ENCODE assay signal across 1 cellular context in genomic region chr20:45427236-45428149, GRCh38.
TF ChIP-seq lines count a peak whose summit lies in the region.

No MANE protein-coding gene starts in this region.

TF ChIP-seq in SK-N-SH treated with all-trans-retinoic acid at 6 μM for 48 hours, 23 proteins besides CTCF, POLR2A, EP300 and RAD21 (continued from another document):
- TF ChIP-seq PATZ1 (CRISPR knock-in tag; IDR thresholded peaks at IDR 0.05; ENCODE audit: borderline replicate concordance) (no peak), ISL1 (CRISPR knock-in tag; IDR thresholded peaks at IDR 0.05) (no peak), ESRRG (CRISPR knock-in tag; IDR thresholded peaks at IDR 0.05) (no peak), PPARA (CRISPR knock-in tag; IDR thresholded peaks at IDR 0.05; ENCODE audit: borderline replicate concordance) (no peak), OSR1 (CRISPR knock-in tag; IDR thresholded peaks at IDR 0.05) (no peak), TCF4 (CRISPR knock-in tag; IDR thresholded peaks at IDR 0.05; ENCODE audit: borderline replicate concordance) (peak; percentile 94), BACH2 (CRISPR knock-in tag; IDR thresholded peaks at IDR 0.05; ENCODE audit: borderline replicate concordance) (no peak), CSDC2 (CRISPR knock-in tag; IDR thresholded peaks at IDR 0.05) (no peak), ZFP3 (CRISPR knock-in tag; IDR thresholded peaks at IDR 0.05) (no peak; the same call in 1 of the 2 replicates), ZNF70 (CRISPR knock-in tag; IDR thresholded peaks at IDR 0.05) (no peak)
- TF ChIP-seq, protein P1, sequence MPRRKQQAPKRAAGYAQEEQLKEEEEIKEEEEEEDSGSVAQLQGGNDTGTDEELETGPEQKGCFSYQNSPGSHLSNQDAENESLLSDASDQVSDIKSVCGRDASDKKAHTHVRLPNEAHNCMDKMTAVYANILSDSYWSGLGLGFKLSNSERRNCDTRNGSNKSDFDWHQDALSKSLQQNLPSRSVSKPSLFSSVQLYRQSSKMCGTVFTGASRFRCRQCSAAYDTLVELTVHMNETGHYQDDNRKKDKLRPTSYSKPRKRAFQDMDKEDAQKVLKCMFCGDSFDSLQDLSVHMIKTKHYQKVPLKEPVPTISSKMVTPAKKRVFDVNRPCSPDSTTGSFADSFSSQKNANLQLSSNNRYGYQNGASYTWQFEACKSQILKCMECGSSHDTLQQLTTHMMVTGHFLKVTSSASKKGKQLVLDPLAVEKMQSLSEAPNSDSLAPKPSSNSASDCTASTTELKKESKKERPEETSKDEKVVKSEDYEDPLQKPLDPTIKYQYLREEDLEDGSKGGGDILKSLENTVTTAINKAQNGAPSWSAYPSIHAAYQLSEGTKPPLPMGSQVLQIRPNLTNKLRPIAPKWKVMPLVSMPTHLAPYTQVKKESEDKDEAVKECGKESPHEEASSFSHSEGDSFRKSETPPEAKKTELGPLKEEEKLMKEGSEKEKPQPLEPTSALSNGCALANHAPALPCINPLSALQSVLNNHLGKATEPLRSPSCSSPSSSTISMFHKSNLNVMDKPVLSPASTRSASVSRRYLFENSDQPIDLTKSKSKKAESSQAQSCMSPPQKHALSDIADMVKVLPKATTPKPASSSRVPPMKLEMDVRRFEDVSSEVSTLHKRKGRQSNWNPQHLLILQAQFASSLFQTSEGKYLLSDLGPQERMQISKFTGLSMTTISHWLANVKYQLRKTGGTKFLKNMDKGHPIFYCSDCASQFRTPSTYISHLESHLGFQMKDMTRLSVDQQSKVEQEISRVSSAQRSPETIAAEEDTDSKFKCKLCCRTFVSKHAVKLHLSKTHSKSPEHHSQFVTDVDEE (CRISPR knock-in tag; IDR thresholded peaks at IDR 0.05): peak; percentile 70; the same call in 1 of the 2 replicates
- TF ChIP-seq, protein P2, sequence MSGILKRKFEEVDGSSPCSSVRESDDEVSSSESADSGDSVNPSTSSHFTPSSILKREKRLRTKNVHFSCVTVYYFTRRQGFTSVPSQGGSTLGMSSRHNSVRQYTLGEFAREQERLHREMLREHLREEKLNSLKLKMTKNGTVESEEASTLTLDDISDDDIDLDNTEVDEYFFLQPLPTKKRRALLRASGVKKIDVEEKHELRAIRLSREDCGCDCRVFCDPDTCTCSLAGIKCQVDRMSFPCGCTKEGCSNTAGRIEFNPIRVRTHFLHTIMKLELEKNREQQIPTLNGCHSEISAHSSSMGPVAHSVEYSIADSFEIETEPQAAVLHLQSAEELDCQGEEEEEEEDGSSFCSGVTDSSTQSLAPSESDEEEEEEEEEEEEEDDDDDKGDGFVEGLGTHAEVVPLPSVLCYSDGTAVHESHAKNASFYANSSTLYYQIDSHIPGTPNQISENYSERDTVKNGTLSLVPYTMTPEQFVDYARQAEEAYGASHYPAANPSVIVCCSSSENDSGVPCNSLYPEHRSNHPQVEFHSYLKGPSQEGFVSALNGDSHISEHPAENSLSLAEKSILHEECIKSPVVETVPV (CRISPR knock-in tag; IDR thresholded peaks at IDR 0.05): no peak
- TF ChIP-seq, protein P3, sequence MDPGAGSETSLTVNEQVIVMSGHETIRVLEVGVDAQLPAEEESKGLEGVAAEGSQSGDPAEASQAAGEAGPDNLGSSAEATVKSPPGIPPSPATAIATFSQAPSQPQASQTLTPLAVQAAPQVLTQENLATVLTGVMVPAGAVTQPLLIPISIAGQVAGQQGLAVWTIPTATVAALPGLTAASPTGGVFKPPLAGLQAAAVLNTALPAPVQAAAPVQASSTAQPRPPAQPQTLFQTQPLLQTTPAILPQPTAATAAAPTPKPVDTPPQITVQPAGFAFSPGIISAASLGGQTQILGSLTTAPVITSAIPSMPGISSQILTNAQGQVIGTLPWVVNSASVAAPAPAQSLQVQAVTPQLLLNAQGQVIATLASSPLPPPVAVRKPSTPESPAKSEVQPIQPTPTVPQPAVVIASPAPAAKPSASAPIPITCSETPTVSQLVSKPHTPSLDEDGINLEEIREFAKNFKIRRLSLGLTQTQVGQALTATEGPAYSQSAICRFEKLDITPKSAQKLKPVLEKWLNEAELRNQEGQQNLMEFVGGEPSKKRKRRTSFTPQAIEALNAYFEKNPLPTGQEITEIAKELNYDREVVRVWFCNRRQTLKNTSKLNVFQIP (CRISPR knock-in tag; IDR thresholded peaks at IDR 0.05; ENCODE audit: borderline replicate concordance, low read depth): no peak
TF ChIP-seq in SK-N-SH treated with all-trans-retinoic acid at 6 μM for 48 hours: peak in this region for 2.
